Comparison of ENCODE assay signal across 1 cellular context in genomic region chr18:50816767-50817166, GRCh38.
TF ChIP-seq lines count a peak whose summit lies in the region.

No MANE protein-coding gene starts in this region.

TF ChIP-seq in HEK293, 187 proteins besides CTCF, POLR2A, EP300 and RAD21 (continued from another document):
- no peak for TF ChIP-seq ZNF558 (tag by site-specific recombination; IDR thresholded peaks at IDR 0.05)
- TF ChIP-seq, protein P1, sequence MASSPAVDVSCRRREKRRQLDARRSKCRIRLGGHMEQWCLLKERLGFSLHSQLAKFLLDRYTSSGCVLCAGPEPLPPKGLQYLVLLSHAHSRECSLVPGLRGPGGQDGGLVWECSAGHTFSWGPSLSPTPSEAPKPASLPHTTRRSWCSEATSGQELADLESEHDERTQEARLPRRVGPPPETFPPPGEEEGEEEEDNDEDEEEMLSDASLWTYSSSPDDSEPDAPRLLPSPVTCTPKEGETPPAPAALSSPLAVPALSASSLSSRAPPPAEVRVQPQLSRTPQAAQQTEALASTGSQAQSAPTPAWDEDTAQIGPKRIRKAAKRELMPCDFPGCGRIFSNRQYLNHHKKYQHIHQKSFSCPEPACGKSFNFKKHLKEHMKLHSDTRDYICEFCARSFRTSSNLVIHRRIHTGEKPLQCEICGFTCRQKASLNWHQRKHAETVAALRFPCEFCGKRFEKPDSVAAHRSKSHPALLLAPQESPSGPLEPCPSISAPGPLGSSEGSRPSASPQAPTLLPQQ (tag by site-specific recombination; IDR thresholded peaks at IDR 0.05), result peak; percentile 21; the same call in 1 of the 2 replicates
- TF ChIP-seq ZNF121 (tag by site-specific recombination; IDR thresholded peaks at IDR 0.05), result no peak
- no peak for TF ChIP-seq ZNF426 (tag by site-specific recombination; IDR thresholded peaks at IDR 0.05)
- TF ChIP-seq ZNF214 (tag by site-specific recombination; IDR thresholded peaks at IDR 0.05; ENCODE audit: borderline replicate concordance), result no peak
